Comparison of ENCODE assay signal across 9 cellular contexts in the genomic region with DNA sequence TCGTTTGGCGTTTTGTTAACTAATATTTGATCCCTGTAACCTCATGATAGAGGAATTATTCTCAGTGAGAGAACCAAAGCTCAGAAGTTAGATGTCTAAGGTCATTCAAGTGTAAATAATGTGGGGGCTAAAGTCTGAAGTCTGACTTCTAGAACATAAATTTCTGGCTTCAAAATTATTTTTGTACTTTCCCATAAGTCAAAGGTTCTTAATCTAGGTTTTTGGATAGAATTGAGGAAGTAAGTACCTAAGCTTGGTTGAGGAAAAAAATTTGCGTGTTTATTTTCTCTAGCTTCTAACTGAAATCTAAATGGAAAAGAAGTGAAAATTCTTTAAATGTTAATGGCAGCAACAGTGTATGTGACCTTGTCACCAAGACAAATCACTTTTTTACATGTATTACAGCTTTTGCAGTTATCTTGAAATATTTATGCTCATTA. TPM values are rescaled to one million over a fixed set of nuclear protein-coding genes. Genes with fewer than 3 reads are reported as not detected.
DNase-seq lines count a peak whose midpoint lies in the region; ATAC-seq and TF ChIP-seq lines count a peak whose summit lies in the region.
"Had no signal": no experiment of that assay in that cellular context is flagged by ENCODE, and none has a peak within 500 bp of the region (broad histone marks: within the 10 kb centered on the region; RNA-seq: fewer than 3 reads in every experiment).

No MANE protein-coding gene starts in this region.

- H3K27me3 Mint-ChIP-seq in natural killer cell (ENCODE audit: low read depth in 2 of 2): peaks cover 0 to 3% of the 10 kb centered on the region in 2 donors

- H4K20me1 ChIP-seq in BLaER1 treated with 17β-estradiol and CSF1 and Interleukin-3, amounts not matched to agents 10 nM and 100 nM: peaks cover 43 to 71% (median 66%) of the 10 kb centered on the region in 11 experiments
- peaks cover 12% of the 10 kb centered on the region; the same call in 1 of the 2 replicates for H4K20me1 ChIP-seq in MM.1S (ENCODE audit: insufficient read depth, low read length)

- no peaks in the 10 kb centered on the region for H3K36me3 Mint-ChIP-seq in natural killer cell

- H3K36me3 ChIP-seq in BLaER1 treated with 17β-estradiol and CSF1 and Interleukin-3, amounts not matched to agents 10 nM and 100 nM: peaks cover 7 to 46% (median 23%) of the 10 kb centered on the region in 11 experiments; a peak in 16 of 22 replicates
- H3K36me3 ChIP-seq in MM.1S (replicated peaks; ENCODE audit: insufficient read depth, low read length): no peaks in the 10 kb centered on the region

- DNase-seq in MM.1S (no peak), cardiac fibroblast (ENCODE audit: low read depth in 2 of 2) (no peak), natural killer cell (no peak), Ammon's horn (ENCODE audit: low spot score) (no peak), SW 1271 (lab: John Stamatoyannopoulos, UW) (no peak), SK-N-DZ (ENCODE audit: low spot score) (no peak)
- DNase-seq: NCI-H2171 treated with DMSO at 0.1 percent for 48 hours had no signal

- no peaks in the 10 kb centered on the region for H3K27me3 ChIP-seq in BLaER1 treated with 17β-estradiol and CSF1 and Interleukin-3, amounts not matched to agents 10 nM and 100 nM
- no peaks in the 10 kb centered on the region for H3K27me3 ChIP-seq in MM.1S (replicated peaks; ENCODE audit: insufficient read depth, low read length)

- peaks cover 18% of the 10 kb centered on the region for H3F3A ChIP-seq in MM.1S (ENCODE audit: insufficient read depth, low read length)

- H3K4me2 ChIP-seq in BLaER1 treated with 17β-estradiol and CSF1 and Interleukin-3, amounts not matched to agents 10 nM and 100 nM: peak overlapping the region; percentile 80 to 97 (median 86)
- peak overlapping the region; percentile 83 for H3K4me2 ChIP-seq in MM.1S (ENCODE audit: low read depth, low read length)

- H3K9me2 ChIP-seq in MM.1S (replicated peaks; ENCODE audit: insufficient read depth, low read length): no peaks in the 10 kb centered on the region

- peak overlapping the region; percentile 99 for H3K4me3 Mint-ChIP-seq in natural killer cell

- H3K9ac ChIP-seq in BLaER1 treated with 17β-estradiol and CSF1 and Interleukin-3, amounts not matched to agents 10 nM and 100 nM: peak overlapping the region; percentile 83 to 91 (median 87); a peak in 19 of 22 replicates
- H3K9ac ChIP-seq in MM.1S (ENCODE audit: low read length): peak overlapping the region; percentile 80; the same call in 1 of the 2 replicates

- H3K79me2 ChIP-seq in MM.1S (ENCODE audit: low read length): peaks cover 74% of the 10 kb centered on the region

- peaks cover 35 to 40% of the 10 kb centered on the region in 2 donors for H3K4me1 Mint-ChIP-seq in natural killer cell

- peaks cover 6 to 35% (median 18%) of the 10 kb centered on the region in 10 experiments for H3K4me1 ChIP-seq in BLaER1 treated with 17β-estradiol and CSF1 and Interleukin-3, amounts not matched to agents 10 nM and 100 nM
- H3K4me1 ChIP-seq in MM.1S (ENCODE audit: low read length): no peaks in the 10 kb centered on the region

- H3K9me3 Mint-ChIP-seq in natural killer cell: no peaks in the 10 kb centered on the region

- no peaks in the 10 kb centered on the region for H3K9me3 ChIP-seq in BLaER1 treated with 17β-estradiol and CSF1 and Interleukin-3, amounts not matched to agents 10 nM and 100 nM (replicated peaks in 1 of 11)
- no peaks in the 10 kb centered on the region for H3K9me3 ChIP-seq in MM.1S (replicated peaks; ENCODE audit: insufficient read depth, low read length)

- H3K27ac ChIP-seq in BLaER1 treated with 17β-estradiol and CSF1 and Interleukin-3, amounts not matched to agents 10 nM and 100 nM: peak overlapping the region in 2 of 11 experiments; percentile 87 to 89; a peak in 3 of 22 replicates
- no peak overlapping the region for H3K27ac ChIP-seq in MM.1S (ENCODE audit: low read length)

- H3K27ac Mint-ChIP-seq in natural killer cell: peak overlapping the region in 1 of 2 donors; percentile 92

- peak overlapping the region; percentile 68 to 96 (median 86); a peak in 15 of 20 replicates for H3K4me3 ChIP-seq in BLaER1 treated with 17β-estradiol and CSF1 and Interleukin-3, amounts not matched to agents 10 nM and 100 nM
- H3K4me3 ChIP-seq in MM.1S (ENCODE audit: low read length) (peak overlapping the region; percentile 96), cardiac fibroblast (replicated peaks in 1 of 2; ENCODE audit: low read depth in 2 of 2, low read length in 2 of 2) (peak overlapping the region; percentile 86 to 97)

- H2AFZ ChIP-seq in MM.1S (ENCODE audit: low read length): no peak overlapping the region

- intact Hi-C loops in natural killer cell (cut with micrococcal nuclease): loop anchor here (10.0 kb wide), 1 partner anchor 178 kb away; no protein-coding TSS in a partner anchor

- ATAC-seq in natural killer cell: no peak
- ATAC-seq in GM18498 (IDR thresholded peaks at IDR 0.05; ENCODE audit: unreplicated experiment): no peak

- TF ChIP-seq CTCF in MM.1S (IDR thresholded peaks at IDR 0.05; ENCODE audit: low read length): no peak
- no peak for TF ChIP-seq CTCF in cardiac fibroblast (IDR thresholded peaks at IDR 0.05; ENCODE audit: low read depth, low read length)
- no peak for TF ChIP-seq CTCF in natural killer cell (IDR thresholded peaks at IDR 0.05)

RNA-seq across cellular contexts. Expression of gene LARP4, which starts 2.3 kb away (rescaled TPM):
- total RNA-seq in natural killer cell: 10 to 100 TPM; 25.1 to 41.1 (median 35.3) TPM
- polyA plus RNA-seq in SK-N-DZ (2014; cell fraction: cytosol; rRNA removed): 16.2 and 20.7 TPM in 2 replicates
- polyA plus RNA-seq in SK-N-DZ (2014; cell fraction: nucleus; rRNA removed): 17.3 and 25.2 TPM in 2 replicates

RNA-seq across cellular contexts. Expression of gene FAM186A, which starts 6.6 kb away (rescaled TPM):
- not detected for total RNA-seq in natural killer cell
- polyA plus RNA-seq in SK-N-DZ (2014; cell fraction: cytosol; rRNA removed): not detected in 2 replicates
- polyA plus RNA-seq in SK-N-DZ (2014; cell fraction: nucleus; rRNA removed): not detected in 2 replicates
